18 cellular contexts compared by ENCODE assay signal in the genomic region with DNA sequence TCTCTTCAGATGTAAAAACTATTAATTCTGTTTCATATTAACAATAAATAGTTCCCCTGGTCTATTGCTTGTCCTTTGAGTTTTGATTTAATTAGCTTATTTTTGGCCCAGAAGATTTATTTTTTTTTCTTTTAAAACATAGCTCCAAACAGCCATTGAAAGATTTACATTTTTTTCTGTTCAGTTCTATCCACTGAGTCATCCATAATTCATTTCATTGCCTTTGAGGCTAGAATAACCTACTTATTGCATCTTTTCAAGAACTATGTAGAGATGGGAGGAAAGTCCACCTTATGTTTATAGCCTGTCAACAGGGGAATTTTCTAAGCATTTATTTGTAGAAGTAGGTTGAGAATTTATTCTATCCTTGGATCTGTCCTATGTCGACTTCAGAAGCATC. TPM values are rescaled to one million over a fixed set of nuclear protein-coding genes. Genes with fewer than 3 reads are reported as not detected.
DNase-seq lines count a peak whose midpoint lies in the region; ATAC-seq and TF ChIP-seq lines count a peak whose summit lies in the region.
"Had no signal": no experiment of that assay in that cellular context is flagged by ENCODE, and none has a peak within 500 bp of the region (broad histone marks: within the 10 kb centered on the region; RNA-seq: fewer than 3 reads in every experiment).

No MANE protein-coding gene starts in this region.

- H3K9ac ChIP-seq in GM23248, result no peak overlapping the region
- H3K9ac ChIP-seq in PC-3 (ENCODE audit: low read length), result no peak overlapping the region

- H3K4me2 ChIP-seq in GM23248 (ENCODE audit: unreplicated experiment), result no peak overlapping the region
- H3K4me2 ChIP-seq in PC-3 (ENCODE audit: low read length), result no peak overlapping the region

- H3F3A ChIP-seq in GM23248 (ENCODE audit: insufficient read depth) (peaks cover 19% of the 10 kb centered on the region; the same call in 1 of the 2 replicates), PC-3 (ENCODE audit: low read length, unreplicated experiment) (no peaks in the 10 kb centered on the region)

- no peak for DNase-seq in activated CD4-positive, alpha-beta T cell treated with anti-CD3 and anti-CD28 coated beads for 36 hours
- no peak for DNase-seq in activated CD4-positive, alpha-beta T cell treated with anti-CD3 and anti-CD28 coated beads, Interleukin-2, amount 10 ng/mL, durations not matched to agents 24 days and 14 days
- peak; percentile 46 for DNase-seq in GM23248
- DNase-seq in amniotic epithelial cell (ENCODE audit: low read depth), result peak; percentile 81
- DNase-seq in naive thymus-derived CD8-positive, alpha-beta T cell, result no peak
- no peak for DNase-seq in caudate nucleus (lab: John Stamatoyannopoulos, UW)
- no peak for DNase-seq in PC-3
- DNase-seq: activated naive CD4-positive, alpha-beta T cell treated with anti-CD3 and anti-CD28 coated beads, Interleukin-2, amount 50 U/mL, for 16 hours; dermis blood vessel endothelial cell; HCEC 1CT; left cardiac atrium; NCI-H2029; nucleus accumbens; retina; tibial artery had no signal

- H3K4me3 Mint-ChIP-seq in activated CD4-positive, alpha-beta T cell treated with anti-CD3 and anti-CD28 coated beads for 36 hours, result no peak overlapping the region
- no peak overlapping the region for H3K4me3 Mint-ChIP-seq in activated CD4-positive, alpha-beta T cell treated with anti-CD3 and anti-CD28 coated beads, Interleukin-2, amount 10 ng/mL, durations not matched to agents 24 days and 14 days
- peak overlapping the region in 1 of 10 donors; percentile 9 for H3K4me3 Mint-ChIP-seq in naive thymus-derived CD8-positive, alpha-beta T cell
- H3K4me3 Mint-ChIP-seq: WTC11 had no signal

- H3K4me3 ChIP-seq in GM23248, result no peak overlapping the region
- H3K4me3 ChIP-seq in PC-3 (ENCODE audit: low read length), result no peak overlapping the region
- H3K4me3 ChIP-seq: tibial artery had no signal

- 88 to 100% methylated on average over 1 of the region's 1 CpG for WGBS in GM23248 (ENCODE audit: low coverage in 1 of 2, low lambda C conversion rate in 2 of 2, missing lambda C conversion rate in 2 of 2), 2 experiments

- H3K36me3 ChIP-seq in GM23248 (ENCODE audit: low read depth), result no peaks in the 10 kb centered on the region
- no peaks in the 10 kb centered on the region for H3K36me3 ChIP-seq in PC-3 (ENCODE audit: low read depth, low read length)
- H3K36me3 ChIP-seq: tibial artery had no signal

- no peaks in the 10 kb centered on the region for H3K27me3 ChIP-seq in GM23248 (replicated peaks; ENCODE audit: insufficient read depth)
- H3K27me3 ChIP-seq in PC-3 (ENCODE audit: low read length), result no peaks in the 10 kb centered on the region
- H3K27me3 ChIP-seq: tibial artery had no signal

- H3K27ac Mint-ChIP-seq in activated CD4-positive, alpha-beta T cell treated with anti-CD3 and anti-CD28 coated beads for 36 hours, result peak overlapping the region; percentile 83
- H3K27ac Mint-ChIP-seq in activated CD4-positive, alpha-beta T cell treated with anti-CD3 and anti-CD28 coated beads, Interleukin-2, amount 10 ng/mL, durations not matched to agents 24 days and 14 days, result no peak overlapping the region
- H3K27ac Mint-ChIP-seq in naive thymus-derived CD8-positive, alpha-beta T cell, result peak overlapping the region in 9 of 10 donors; percentile 28 to 100 (median 84)
- H3K27ac Mint-ChIP-seq: WTC11 had no signal

- no peak for TF ChIP-seq CTCF in PC-3 (conservative IDR thresholded peaks at IDR 0.05; ENCODE audit: low read depth, low read length)

- H3K4me1 Mint-ChIP-seq in activated CD4-positive, alpha-beta T cell treated with anti-CD3 and anti-CD28 coated beads for 36 hours, result peaks cover 76% of the 10 kb centered on the region
- H3K4me1 Mint-ChIP-seq in activated CD4-positive, alpha-beta T cell treated with anti-CD3 and anti-CD28 coated beads, Interleukin-2, amount 10 ng/mL, durations not matched to agents 24 days and 14 days, result peaks cover 58% of the 10 kb centered on the region
- peaks cover 30 to 83% (median 70%) of the 10 kb centered on the region in 4 donors for H3K4me1 Mint-ChIP-seq in naive thymus-derived CD8-positive, alpha-beta T cell

- no peak for ATAC-seq in activated CD4-positive, alpha-beta T cell treated with anti-CD3 and anti-CD28 coated beads for 36 hours
- no peak for ATAC-seq in naive thymus-derived CD8-positive, alpha-beta T cell
- ATAC-seq in GM19351 (IDR thresholded peaks at IDR 0.05; ENCODE audit: unreplicated experiment) (no peak), PC-3 (no peak)
- ATAC-seq: left cardiac atrium, WTC11 had no signal

- H3K79me2 ChIP-seq in GM23248 (ENCODE audit: insufficient read depth) (no peaks in the 10 kb centered on the region), PC-3 (ENCODE audit: low read length) (no peaks in the 10 kb centered on the region)

- H3K9me3 ChIP-seq in GM23248 (ENCODE audit: low read depth) (no peaks in the 10 kb centered on the region), PC-3 (ENCODE audit: low read length) (no peaks in the 10 kb centered on the region)
- H3K9me3 ChIP-seq: tibial artery had no signal

- no peaks in the 10 kb centered on the region for H3K27me3 Mint-ChIP-seq in activated CD4-positive, alpha-beta T cell treated with anti-CD3 and anti-CD28 coated beads for 36 hours
- H3K27me3 Mint-ChIP-seq in activated CD4-positive, alpha-beta T cell treated with anti-CD3 and anti-CD28 coated beads, Interleukin-2, amount 10 ng/mL, durations not matched to agents 24 days and 14 days, result no peaks in the 10 kb centered on the region
- no peaks in the 10 kb centered on the region for H3K27me3 Mint-ChIP-seq in naive thymus-derived CD8-positive, alpha-beta T cell

- in situ Hi-C loops in GM23248 (cut with MboI), result no loop called here

- CTCF ChIA-PET in activated CD4-positive, alpha-beta T cell treated with anti-CD3 and anti-CD28 coated beads for 36 hours (lab: Charles Lee), result interaction anchor here (0.5 to 1.6 kb wide), 5 partner anchors 9 to 50 kb away, joined by 3 to 5 read pairs (median 3); no protein-coding TSS in a partner anchor
- CTCF ChIA-PET in PC-3 (lab: Charles Lee), result no interaction called here

- H4K20me1 ChIP-seq in GM23248 (ENCODE audit: insufficient read depth) (no peaks in the 10 kb centered on the region), PC-3 (ENCODE audit: low read length) (no peaks in the 10 kb centered on the region)

- H3K9me3 Mint-ChIP-seq in activated CD4-positive, alpha-beta T cell treated with anti-CD3 and anti-CD28 coated beads for 36 hours (ENCODE audit: low read depth), result peaks cover 3% of the 10 kb centered on the region
- no peaks in the 10 kb centered on the region for H3K9me3 Mint-ChIP-seq in activated CD4-positive, alpha-beta T cell treated with anti-CD3 and anti-CD28 coated beads, Interleukin-2, amount 10 ng/mL, durations not matched to agents 24 days and 14 days
- H3K9me3 Mint-ChIP-seq in naive thymus-derived CD8-positive, alpha-beta T cell, result no peaks in the 10 kb centered on the region

- no peaks in the 10 kb centered on the region for H3K36me3 Mint-ChIP-seq in activated CD4-positive, alpha-beta T cell treated with anti-CD3 and anti-CD28 coated beads for 36 hours (ENCODE audit: low read depth)
- no peaks in the 10 kb centered on the region for H3K36me3 Mint-ChIP-seq in activated CD4-positive, alpha-beta T cell treated with anti-CD3 and anti-CD28 coated beads, Interleukin-2, amount 10 ng/mL, durations not matched to agents 24 days and 14 days (ENCODE audit: low read depth)
- H3K36me3 Mint-ChIP-seq in naive thymus-derived CD8-positive, alpha-beta T cell, result no peaks in the 10 kb centered on the region

- POLR2A ChIA-PET in activated CD4-positive, alpha-beta T cell treated with anti-CD3 and anti-CD28 coated beads for 36 hours (lab: Charles Lee), result interaction anchor here (1.2 kb wide), 1 partner anchor 36 kb away, joined by 4 read pairs; no protein-coding TSS in a partner anchor
- POLR2A ChIA-PET in naive thymus-derived CD8-positive, alpha-beta T cell (lab: Charles Lee), result interaction anchor here (0.7 to 15.0 kb wide), 5 partner anchors 9 to 45 kb away, joined by 3 to 170 read pairs (median 105); no protein-coding TSS in a partner anchor
- POLR2A ChIA-PET in PC-3 (lab: Charles Lee; ENCODE audit: unreplicated experiment), result no interaction called here

- no peak overlapping the region for H2AFZ ChIP-seq in GM23248
- H2AFZ ChIP-seq in PC-3 (ENCODE audit: low read length), result no peak overlapping the region

- intact Hi-C loops in activated CD4-positive, alpha-beta T cell treated with anti-CD3 and anti-CD28 coated beads for 36 hours (cut with DNase I, micrococcal nuclease), result loop anchor here (5.0 to 10.0 kb wide), 2 partner anchors 34 to 992 kb away; partner anchors contain the start of gene SLCO3A1 (in 1 of the 2)
- intact Hi-C loops in activated CD4-positive, alpha-beta T cell treated with anti-CD3 and anti-CD28 coated beads, Interleukin-2, amount 10 ng/mL, durations not matched to agents 24 days and 14 days (cut with micrococcal nuclease), result no loop called here
- intact Hi-C loops in PC-3 (cut with micrococcal nuclease), result no loop called here

- H3K27ac ChIP-seq in GM23248 (no peak overlapping the region), caudate nucleus (ENCODE audit: low read depth, low read length) (no peak overlapping the region), PC-3 (ENCODE audit: low read length) (no peak overlapping the region)
- H3K27ac ChIP-seq: HL-60, tibial artery had no signal

- BruUV-seq in PC-3 (replicated peaks; lab: Mats Ljungman, UMichigan), result no TSS peak

- H3K9me2 ChIP-seq in GM23248 (ENCODE audit: insufficient read depth) (no peaks in the 10 kb centered on the region), PC-3 (replicated peaks; ENCODE audit: low read length) (no peaks in the 10 kb centered on the region)

- peaks cover 19% of the 10 kb centered on the region for H3K4me1 ChIP-seq in GM23248 (ENCODE audit: insufficient read depth)
- H3K4me1 ChIP-seq in PC-3 (ENCODE audit: insufficient read depth, low read length), result peaks cover 5% of the 10 kb centered on the region; the same call in 1 of the 2 replicates
- H3K4me1 ChIP-seq: tibial artery had no signal

RNA-seq across cellular contexts. Expression of gene CHD2, which starts 53.4 kb away (rescaled TPM):
- total RNA-seq in activated CD4-positive, alpha-beta T cell treated with anti-CD3 and anti-CD28 coated beads for 36 hours, result 100 to 1,000 TPM; 118 to 149 TPM
- 105 and 111 TPM in 2 replicates for total RNA-seq in activated CD4-positive, alpha-beta T cell treated with anti-CD3 and anti-CD28 coated beads, Interleukin-2, amount 10 ng/mL, durations not matched to agents 24 days and 14 days
- 39.0 and 54.4 TPM in 2 replicates for total RNA-seq in GM23248 (2014; rRNA removed; shearing (Covaris generic))
- polyA plus RNA-seq in GM23248 (2016; fragmentation: Nextera tagmentation; extraction: Ambion mirVana), result 36.5 and 37.0 TPM in 2 replicates
- total RNA-seq in naive thymus-derived CD8-positive, alpha-beta T cell, result 100 to 1,000 TPM; 415 to 427 TPM
- polyA plus RNA-seq in naive thymus-derived CD8-positive, alpha-beta T cell, result 100 to 1,000 TPM in 1 of 3 donors, 10 to 100 TPM in 2; 53.1 to 101 (median 68.1) TPM
- total RNA-seq in PC-3 (2014; rRNA removed), result 42.7 and 50.6 TPM in 2 replicates

Comparison
In these comparisons a context has a peak if more than half of its experiments do, and no peak if none do; other contexts are left out.
1. intact Hi-C loops: an anchor here in activated CD4-positive, alpha-beta T cell treated with anti-CD3 and anti-CD28 coated beads for 36 hours (5.0 to 10.0 kb wide); none called in activated CD4-positive, alpha-beta T cell treated with anti-CD3 and anti-CD28 coated beads, Interleukin-2, amount 10 ng/mL, durations not matched to agents 24 days and 14 days and PC-3.
2. DNase-seq: peak in GM23248 (single experiment) and amniotic epithelial cell (single experiment); none in activated CD4-positive, alpha-beta T cell treated with anti-CD3 and anti-CD28 coated beads for 36 hours (single experiment), activated CD4-positive, alpha-beta T cell treated with anti-CD3 and anti-CD28 coated beads, Interleukin-2, amount 10 ng/mL, durations not matched to agents 24 days and 14 days (single experiment), naive thymus-derived CD8-positive, alpha-beta T cell (0 of 10), caudate nucleus (0 of 61) and PC-3 (single experiment).